In genomic region chr18:32072321-32072720, GRCh38 we compare ENCODE assay signal across 8 cellular contexts. TPM values are rescaled to one million over a fixed set of nuclear protein-coding genes. Genes with fewer than 3 reads are reported as not detected.
DNase-seq lines count a peak whose midpoint lies in the region; ATAC-seq and TF ChIP-seq lines count a peak whose summit lies in the region.

No MANE protein-coding gene starts in this region.

- H3K4me3 ChIP-seq in GM12865 (ENCODE audit: low read depth, low read length) = no peak overlapping the region

- TF ChIP-seq CTCF in GM12865 (IDR thresholded peaks at IDR 0.05; ENCODE audit: insufficient read depth, low read depth, low read length, missing control alignments) (peak; percentile 31), activated B cell treated with CpG ODN at 0.5 μM for 24 hours (IDR thresholded peaks at IDR 0.05) (no peak)

- POLR2A ChIA-PET in activated B cell treated with CpG ODN at 0.5 μM for 24 hours (lab: Charles Lee) = interaction anchor here (0.6 to 1.8 kb wide), 7 partner anchors 12 to 163 kb away, joined by 3 to 13 read pairs (median 3); partner anchors contain the start of genes RNF138 and TRAPPC8

- intact Hi-C loops in activated B cell treated with CpG ODN at 0.5 μM for 24 hours (cut with micrococcal nuclease) = loop anchor here (1.0 to 2.0 kb wide), 4 partner anchors 18 to 332 kb away; partner anchors contain the start of genes RNF138 and TRAPPC8

- H3K4me1 Mint-ChIP-seq in activated B cell treated with CpG ODN at 0.5 μM for 24 hours = no peaks in the 10 kb centered on the region

- H3K36me3 Mint-ChIP-seq in activated B cell treated with CpG ODN at 0.5 μM for 24 hours (ENCODE audit: low read depth) = peaks cover 13% of the 10 kb centered on the region

- ATAC-seq in HG02610 (IDR thresholded peaks at IDR 0.05; ENCODE audit: unreplicated experiment) (peak; percentile 45), activated B cell treated with CpG ODN at 0.5 μM for 24 hours (ENCODE audit: low read depth) (peak; percentile 28), GM21717 (IDR thresholded peaks at IDR 0.05; ENCODE audit: unreplicated experiment) (no peak), GM19455 (IDR thresholded peaks at IDR 0.05; ENCODE audit: unreplicated experiment) (no peak)

- CTCF ChIA-PET in activated B cell treated with CpG ODN at 0.5 μM for 24 hours (lab: Charles Lee) = interaction anchor here (0.7 to 2.8 kb wide), 17 partner anchors 11 to 642 kb away, joined by 3 to 25 read pairs (median 3); partner anchors contain the start of genes RNF125, RNF138 and TRAPPC8

- H3K27me3 Mint-ChIP-seq in activated B cell treated with CpG ODN at 0.5 μM for 24 hours = no peaks in the 10 kb centered on the region

- DNase-seq in GM12865 (ENCODE audit: low read depth) (peak; percentile 46), activated B cell treated with CpG ODN at 0.5 μM for 24 hours (no peak), lung microvascular endothelial cell (ENCODE audit: low read depth in 2 of 2) (peak; percentile 20 to 47), NCI-H187 (lab: John Stamatoyannopoulos, UW) (no peak), foreskin melanocyte (no peak)

- no peak overlapping the region for H3K27ac Mint-ChIP-seq in activated B cell treated with CpG ODN at 0.5 μM for 24 hours

- H3K4me3 Mint-ChIP-seq in activated B cell treated with CpG ODN at 0.5 μM for 24 hours = no peak overlapping the region

- no peaks in the 10 kb centered on the region for H3K9me3 Mint-ChIP-seq in activated B cell treated with CpG ODN at 0.5 μM for 24 hours

RNA-seq across cellular contexts. Expression of gene RNF138, which starts 19.4 kb away (rescaled TPM):
- 55.2 and 66.4 TPM in 2 replicates for total RNA-seq in activated B cell treated with CpG ODN at 0.5 μM for 24 hours
- 26.4 and 28.0 TPM in 2 replicates for total RNA-seq in lung microvascular endothelial cell

RNA-seq across cellular contexts. Expression of gene RNF125, which starts 53.7 kb away (rescaled TPM):
- 2.1 and 3.1 TPM in 2 replicates for total RNA-seq in activated B cell treated with CpG ODN at 0.5 μM for 24 hours
- total RNA-seq in lung microvascular endothelial cell = 1.7 and 2.8 TPM in 2 replicates

Comparison
In these comparisons a context has a peak if more than half of its experiments do, and no peak if none do; other contexts are left out.
1. DNase-seq: peak in GM12865 (single experiment) and lung microvascular endothelial cell (2 of 2); none in activated B cell treated with CpG ODN at 0.5 μM for 24 hours (single experiment), NCI-H187 (0 of 2) and foreskin melanocyte (single experiment).
2. ATAC-seq: peak in HG02610 (single experiment) and activated B cell treated with CpG ODN at 0.5 μM for 24 hours (single experiment); none in GM21717 (single experiment) and GM19455 (single experiment).